1 cellular context compared by ENCODE assay signal in the genomic region with DNA sequence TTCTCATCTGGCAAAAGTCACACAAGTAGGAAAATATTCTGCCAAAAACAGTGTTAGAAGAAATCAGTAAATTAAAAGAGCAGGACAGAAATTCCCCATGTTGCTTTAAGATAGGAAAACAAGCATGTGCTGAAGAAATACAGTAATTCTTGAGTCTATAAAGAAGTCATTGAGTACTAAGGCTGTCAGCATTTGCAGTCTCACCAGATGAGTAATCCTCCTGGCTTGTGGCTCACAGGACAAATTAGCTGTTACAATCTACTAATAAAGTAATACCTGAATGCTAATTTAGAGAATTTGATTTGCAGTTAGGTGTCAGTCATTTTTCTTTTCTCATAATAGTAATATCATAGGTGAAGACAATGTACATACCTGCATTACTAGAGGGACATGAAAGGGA.
TF ChIP-seq lines count a peak whose summit lies in the region.

No MANE protein-coding gene starts in this region.

TF ChIP-seq in IMR-90, 13 proteins besides CTCF, POLR2A, EP300 and RAD21:
- TF ChIP-seq MAZ (IDR thresholded peaks at IDR 0.05; ENCODE audit: borderline replicate concordance, low read depth, low read length) (no peak), RFX5 (IDR thresholded peaks at IDR 0.05; ENCODE audit: low read depth, low read length) (no peak), CEBPB (IDR thresholded peaks at IDR 0.05; ENCODE audit: low read depth, low read length) (no peak), MXI1 (IDR thresholded peaks at IDR 0.05; ENCODE audit: borderline replicate concordance, low read depth, low read length) (no peak), MAFK (IDR thresholded peaks at IDR 0.05; ENCODE audit: low read depth, low read length) (no peak), NFE2L2 (IDR thresholded peaks at IDR 0.05; ENCODE audit: low read depth, low read length) (no peak), USF2 (IDR thresholded peaks at IDR 0.05; ENCODE audit: low read depth, low read length) (no peak), RCOR1 (IDR thresholded peaks at IDR 0.05; ENCODE audit: insufficient replicate concordance, low read length) (no peak), FOS (IDR thresholded peaks at IDR 0.05; ENCODE audit: low read depth, low read length) (no peak), SMC3 (IDR thresholded peaks at IDR 0.05; ENCODE audit: low read depth, low read length) (no peak), CHD1 (IDR thresholded peaks at IDR 0.05; ENCODE audit: low read depth, low read length) (no peak), BHLHE40 (IDR thresholded peaks at IDR 0.05; ENCODE audit: low read depth, low read length) (no peak)
- TF ChIP-seq, protein P1, sequence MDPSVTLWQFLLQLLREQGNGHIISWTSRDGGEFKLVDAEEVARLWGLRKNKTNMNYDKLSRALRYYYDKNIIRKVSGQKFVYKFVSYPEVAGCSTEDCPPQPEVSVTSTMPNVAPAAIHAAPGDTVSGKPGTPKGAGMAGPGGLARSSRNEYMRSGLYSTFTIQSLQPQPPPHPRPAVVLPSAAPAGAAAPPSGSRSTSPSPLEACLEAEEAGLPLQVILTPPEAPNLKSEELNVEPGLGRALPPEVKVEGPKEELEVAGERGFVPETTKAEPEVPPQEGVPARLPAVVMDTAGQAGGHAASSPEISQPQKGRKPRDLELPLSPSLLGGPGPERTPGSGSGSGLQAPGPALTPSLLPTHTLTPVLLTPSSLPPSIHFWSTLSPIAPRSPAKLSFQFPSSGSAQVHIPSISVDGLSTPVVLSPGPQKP (IDR thresholded peaks at IDR 0.05; ENCODE audit: borderline replicate concordance, low read depth, low read length), result no peak
